ENCODE assay signal across 27 cellular contexts in the genomic region with DNA sequence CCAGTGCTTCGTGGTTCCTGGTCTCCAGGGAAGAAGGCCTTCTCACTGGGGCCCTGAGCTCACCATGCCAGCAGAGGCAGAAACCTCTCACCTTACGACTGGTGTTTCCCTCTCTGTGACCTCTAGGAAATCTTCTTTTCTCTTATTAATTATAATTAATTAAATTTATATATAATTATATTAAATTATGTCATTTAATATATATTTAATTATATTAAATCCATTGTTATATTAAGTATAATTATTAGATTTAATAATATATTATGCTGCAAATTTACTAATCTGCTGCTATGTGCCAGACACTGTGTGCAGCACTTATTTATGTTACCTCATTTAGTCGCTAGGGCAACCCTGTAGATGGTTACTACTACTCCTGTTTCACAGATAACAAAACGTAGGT.
"Had no signal": no experiment of that assay in that cellular context is flagged by ENCODE, and none has a peak within 500 bp of the region (broad histone marks: within the 10 kb centered on the region; RNA-seq: fewer than 3 reads in every experiment).

No MANE protein-coding gene starts in this region.

- FAIRE-seq: colon, endometrium, islet of Langerhans, keratinocyte had no signal

- DNase-seq: dermis blood vessel endothelial cell; dorsolateral prefrontal cortex; effector CD4-positive, alpha-beta T cell; effector memory CD8-positive, alpha-beta T cell; endodermal cell; erythroblast; esophagus squamous epithelium; foreskin fibroblast; foreskin melanocyte; gastrocnemius medialis; glutamatergic neuron; head of caudate nucleus; heart right ventricle; hippocampal formation; left cardiac atrium; left lung; left ventricle myocardium superior; lower lobe of right lung; mesenchymal stem cell; mucosa of descending colon; naive B cell had no signal

- H3K27me3 ChIP-seq: esophagus squamous epithelium, gastrocnemius medialis, heart right ventricle, left lung had no signal

- H3K4me3 ChIP-seq: coronary artery, dorsolateral prefrontal cortex, esophagus squamous epithelium, gastrocnemius medialis, heart right ventricle, left lung, lower lobe of right lung, mucosa of descending colon had no signal

- H3K36me3 ChIP-seq: esophagus squamous epithelium, gastrocnemius medialis, heart right ventricle, left lung, lower lobe of right lung had no signal

- H3K9me3 ChIP-seq: esophagus squamous epithelium, gastrocnemius medialis, heart right ventricle, left lung, lower lobe of right lung, mucosa of descending colon had no signal

- H3K4me1 ChIP-seq: esophagus squamous epithelium, left lung, lower lobe of right lung had no signal

- H3K27ac ChIP-seq: coronary artery, dorsolateral prefrontal cortex, epithelial cell of prostate, esophagus squamous epithelium, gastrocnemius medialis, heart right ventricle, left lung, lower lobe of right lung had no signal
